32 cellular contexts compared by ENCODE assay signal in the genomic region with DNA sequence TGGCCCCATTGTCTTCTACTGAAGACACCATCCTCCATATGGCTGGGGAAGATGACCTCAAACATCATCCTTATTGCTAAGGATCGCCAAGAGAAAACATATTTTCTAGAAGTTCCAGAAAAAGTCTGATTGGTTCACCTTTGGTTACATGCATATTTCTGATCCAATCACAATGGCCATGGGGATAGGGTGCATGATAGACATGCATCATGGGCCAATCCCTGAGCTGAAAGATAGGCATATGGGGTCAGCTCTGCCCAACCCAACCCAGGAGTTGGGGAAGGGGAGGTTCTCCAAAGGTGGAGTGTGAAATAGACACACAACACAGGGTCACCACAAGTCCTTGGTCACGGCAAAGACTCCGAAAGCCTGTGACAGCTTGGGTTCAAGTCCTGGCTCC.
"Had no signal": no experiment of that assay in that cellular context is flagged by ENCODE, and none has a peak within 500 bp of the region (broad histone marks: within the 10 kb centered on the region; RNA-seq: fewer than 3 reads in every experiment).

No MANE protein-coding gene starts in this region.

- H3K27me3 ChIP-seq: Peyer's patch, SJSA1 had no signal

- ATAC-seq: activated CD4-positive, alpha-beta T cell treated with anti-CD3 and anti-CD28 coated beads for 36 hours; activated CD4-positive, CD25-positive, alpha-beta regulatory T cell treated with anti-CD3 and anti-CD28 coated beads, Interleukin-2, amount 50 U/mL, for 24 hours; activated CD8-positive, alpha-beta memory T cell treated with anti-CD3 and anti-CD28 coated beads, Interleukin-2, amount 10 ng/mL, durations not matched to agents 7 days and 5 days; activated naive CD8-positive, alpha-beta T cell treated with anti-CD3 and anti-CD28 coated beads, Interleukin-2, amount 50 U/mL, for 24 hours; PC-3; WTC11 had no signal

- H3K9ac ChIP-seq: KMS-11, SK-N-SH had no signal

- H3K27ac ChIP-seq: KMS-11, Peyer's patch, SJSA1 had no signal

- FAIRE-seq: TTC549 had no signal

- H3K4me1 ChIP-seq: Peyer's patch, SJSA1 had no signal

- H3K36me3 Mint-ChIP-seq: activated CD4-positive, alpha-beta memory T cell treated with anti-CD3 and anti-CD28 coated beads for 36 hours; activated CD8-positive, alpha-beta memory T cell treated with anti-CD3 and anti-CD28 coated beads, Interleukin-2, amount 10 ng/mL, durations not matched to agents 7 days and 5 days; activated naive CD4-positive, alpha-beta T cell treated with anti-CD3 and anti-CD28 coated beads, Interleukin-2, amount 10 ng/mL, durations not matched to agents 7 days and 5 days; activated naive CD8-positive, alpha-beta T cell; WTC11 had no signal

- H3K9me2 ChIP-seq: SK-N-SH had no signal

- H3K36me3 ChIP-seq: Peyer's patch, SJSA1 had no signal

- H3K27ac Mint-ChIP-seq: activated CD4-positive, alpha-beta memory T cell treated with anti-CD3 and anti-CD28 coated beads for 36 hours; activated CD4-positive, alpha-beta T cell treated with anti-CD3 and anti-CD28 coated beads for 36 hours; activated CD4-positive, alpha-beta T cell treated with anti-CD3 and anti-CD28 coated beads, Interleukin-2, amount 10 ng/mL, durations not matched to agents 7 days and 5 days; activated CD8-positive, alpha-beta memory T cell treated with anti-CD3 and anti-CD28 coated beads, Interleukin-2, amount 10 ng/mL, durations not matched to agents 7 days and 5 days; activated naive CD4-positive, alpha-beta T cell treated with anti-CD3 and anti-CD28 coated beads, Interleukin-2, amount 10 ng/mL, durations not matched to agents 7 days and 5 days; activated naive CD8-positive, alpha-beta T cell; activated naive CD8-positive, alpha-beta T cell treated with anti-CD3 and anti-CD28 coated beads, Interleukin-2, amount 50 U/mL, for 24 hours; T-helper 1 cell treated with Interleukin-12 subunit alpha and Interleukin-12 subunit beta and Interleukin-4 antibody, amounts not matched to agents 30 μg/mL and 1 μg/mL, for 36 hours; T-helper 2 cell treated with Interferon-gamma antibody and Interleukin-4, amounts not matched to agents 5 μg/mL and 100 μg/mL, for 36 hours; WTC11 had no signal

- H3K4me3 ChIP-seq: Peyer's patch, SJSA1 had no signal

- H3K9me3 Mint-ChIP-seq: activated CD4-positive, alpha-beta memory T cell treated with anti-CD3 and anti-CD28 coated beads for 36 hours; activated CD4-positive, alpha-beta T cell treated with anti-CD3 and anti-CD28 coated beads, Interleukin-2, amount 10 ng/mL, durations not matched to agents 7 days and 5 days; activated naive CD4-positive, alpha-beta T cell treated with anti-CD3 and anti-CD28 coated beads, Interleukin-2, amount 10 ng/mL, durations not matched to agents 7 days and 5 days; activated naive CD8-positive, alpha-beta T cell treated with anti-CD3 and anti-CD28 coated beads, Interleukin-2, amount 50 U/mL, for 24 hours; T-helper 1 cell treated with Interleukin-12 subunit alpha and Interleukin-12 subunit beta and Interleukin-4 antibody, amounts not matched to agents 30 μg/mL and 1 μg/mL, for 36 hours; T-helper 2 cell treated with Interferon-gamma antibody and Interleukin-4, amounts not matched to agents 5 μg/mL and 100 μg/mL, for 36 hours; WTC11 had no signal

- H3K4me1 Mint-ChIP-seq: activated CD4-positive, alpha-beta T cell treated with anti-CD3 and anti-CD28 coated beads for 36 hours; activated CD4-positive, alpha-beta T cell treated with anti-CD3 and anti-CD28 coated beads, Interleukin-2, amount 10 ng/mL, durations not matched to agents 7 days and 5 days; activated CD8-positive, alpha-beta memory T cell treated with anti-CD3 and anti-CD28 coated beads, Interleukin-2, amount 10 ng/mL, durations not matched to agents 7 days and 5 days; activated naive CD4-positive, alpha-beta T cell treated with anti-CD3 and anti-CD28 coated beads, Interleukin-2, amount 10 ng/mL, durations not matched to agents 7 days and 5 days had no signal

- H3K9me3 ChIP-seq: Peyer's patch, SJSA1, SK-N-SH had no signal

- DNase-seq: activated CD4-positive, alpha-beta memory T cell treated with anti-CD3 and anti-CD28 coated beads for 36 hours; activated CD4-positive, alpha-beta T cell treated with anti-CD3 and anti-CD28 coated beads for 36 hours; activated CD4-positive, alpha-beta T cell treated with anti-CD3 and anti-CD28 coated beads, Interleukin-2, amount 10 ng/mL, durations not matched to agents 7 days and 5 days; activated CD8-positive, alpha-beta memory T cell treated with anti-CD3 and anti-CD28 coated beads, Interleukin-2, amount 10 ng/mL, durations not matched to agents 7 days and 5 days; activated CD8-positive, alpha-beta memory T cell treated with anti-CD3 and anti-CD28 coated beads, Interleukin-2, amount 50 U/mL, for 48 hours; activated effector memory CD4-positive, alpha-beta T cell treated with Interleukin-2 at 50 U/mL for 16 hours; activated naive CD4-positive, alpha-beta T cell treated with anti-CD3 and anti-CD28 coated beads, Interleukin-2, amount 10 ng/mL, durations not matched to agents 7 days and 5 days; activated naive CD8-positive, alpha-beta T cell treated with anti-CD3 and anti-CD28 coated beads, Interleukin-2, amount 50 U/mL, for 24 hours; activated T-cell treated with anti-CD3 and anti-CD28 coated beads, Interleukin-2, amount 50 U/mL, for 48 hours; anterior cingulate cortex; caudate nucleus; NCI-H1105; NCI-H1417 treated with DMSO at 0.1 percent for 48 hours; NCI-H1930; NCI-H2081 treated with DMSO at 0.1 percent for 48 hours; NCI-H226; NCI-H446 treated with DMSO at 0.1 percent for 48 hours; NCI-H524; NK-92 treated with Interleukin-12 subunit alpha and Interleukin-12 subunit beta, amount 100 ng/mL, for 24 hours; PC-3; Peyer's patch; SHP77 treated with DMSO at 0.1 percent for 48 hours; SK-N-SH had no signal

- H3K4me3 Mint-ChIP-seq: activated CD4-positive, alpha-beta memory T cell treated with anti-CD3 and anti-CD28 coated beads for 36 hours; activated CD4-positive, alpha-beta T cell treated with anti-CD3 and anti-CD28 coated beads for 36 hours; activated CD4-positive, alpha-beta T cell treated with anti-CD3 and anti-CD28 coated beads, Interleukin-2, amount 10 ng/mL, durations not matched to agents 7 days and 5 days; activated CD8-positive, alpha-beta memory T cell treated with anti-CD3 and anti-CD28 coated beads, Interleukin-2, amount 10 ng/mL, durations not matched to agents 7 days and 5 days; activated naive CD4-positive, alpha-beta T cell treated with anti-CD3 and anti-CD28 coated beads, Interleukin-2, amount 10 ng/mL, durations not matched to agents 7 days and 5 days; activated naive CD8-positive, alpha-beta T cell; activated naive CD8-positive, alpha-beta T cell treated with anti-CD3 and anti-CD28 coated beads, Interleukin-2, amount 50 U/mL, for 24 hours; brain; T-helper 1 cell treated with Interleukin-12 subunit alpha and Interleukin-12 subunit beta and Interleukin-4 antibody, amounts not matched to agents 30 μg/mL and 1 μg/mL, for 36 hours; T-helper 2 cell treated with Interferon-gamma antibody and Interleukin-4, amounts not matched to agents 5 μg/mL and 100 μg/mL, for 36 hours; WTC11 had no signal

- H3K4me2 ChIP-seq: KMS-11, SK-N-SH had no signal

- H3K27me3 Mint-ChIP-seq: activated CD4-positive, alpha-beta memory T cell treated with anti-CD3 and anti-CD28 coated beads for 36 hours had no signal
